Comparison of ENCODE assay signal across 18 cellular contexts in the genomic region with DNA sequence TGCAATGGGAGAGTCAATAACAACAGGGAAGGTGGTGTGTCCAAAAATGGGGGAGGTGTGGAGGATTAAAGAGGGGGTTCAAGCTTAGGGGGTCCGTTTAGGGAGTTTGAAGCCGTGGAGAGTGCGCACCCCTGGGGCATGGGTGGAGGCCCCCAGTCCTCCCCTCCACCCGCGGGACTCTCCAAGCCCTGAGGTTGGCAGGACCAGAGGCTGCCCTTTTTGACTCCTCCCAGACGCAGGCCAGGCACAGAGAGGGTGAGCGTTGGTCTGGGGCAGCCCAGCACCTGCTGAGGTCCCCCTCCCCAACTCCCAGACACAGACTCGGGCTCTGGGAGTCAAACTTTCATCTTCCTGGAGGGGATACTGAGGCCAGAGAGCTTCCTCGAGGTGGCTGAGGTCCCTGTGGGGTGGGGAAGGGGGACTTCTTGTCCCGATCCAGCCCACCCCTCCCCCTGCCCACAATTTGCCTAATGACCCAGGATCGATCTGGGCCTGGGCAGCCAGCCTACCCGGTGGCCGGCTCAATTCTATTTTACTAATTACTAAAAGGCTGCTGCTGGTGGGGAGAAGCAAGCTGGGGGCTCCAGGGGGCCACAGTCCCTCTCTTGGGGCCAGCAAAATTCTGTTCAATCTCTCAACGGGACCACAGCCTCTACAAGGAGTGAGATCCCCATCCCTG. TPM values are rescaled to one million over a fixed set of nuclear protein-coding genes. Genes with fewer than 3 reads are reported as not detected.
A peak's percentile ranks its signal among the peaks of the same experiment; 100 is the strongest.
DNase-seq lines count a peak whose midpoint lies in the region; ATAC-seq and TF ChIP-seq lines count a peak whose summit lies in the region.
"Had no signal": no experiment of that assay in that cellular context is flagged by ENCODE, and none has a peak within 500 bp of the region (broad histone marks: within the 10 kb centered on the region; RNA-seq: fewer than 3 reads in every experiment).

No MANE protein-coding gene starts in this region.

- peak overlapping the region; percentile 63 for H3K4me3 Mint-ChIP-seq in natural killer cell
- no peak overlapping the region for H3K4me3 Mint-ChIP-seq in natural killer cell treated with Interleukin-12 subunit alpha and Interleukin-12 subunit beta and Interleukin-15 and Interleukin-18, amount 100 ng/mL, for 72 hours
- H3K4me3 Mint-ChIP-seq in T-cell: peak overlapping the region in 2 of 3 donors; percentile 31 to 35
- H3K4me3 Mint-ChIP-seq: activated CD4-positive, alpha-beta memory T cell treated with anti-CD3 and anti-CD28 coated beads for 36 hours had no signal

- peak overlapping the region; percentile 22 for H3K4me3 ChIP-seq in iPS-15b (ENCODE audit: low read depth, low read length)
- H3K4me3 ChIP-seq: testis had no signal

- H3K27ac Mint-ChIP-seq in natural killer cell (no peak overlapping the region), T-cell (no peak overlapping the region)
- H3K27ac Mint-ChIP-seq in natural killer cell treated with Interleukin-12 subunit alpha and Interleukin-12 subunit beta and Interleukin-15 and Interleukin-18, amount 100 ng/mL, for 72 hours: no peak overlapping the region
- H3K27ac Mint-ChIP-seq: activated CD4-positive, alpha-beta memory T cell treated with anti-CD3 and anti-CD28 coated beads for 36 hours had no signal

- H3K27me3 ChIP-seq in iPS-15b (ENCODE audit: control insufficient read depth, insufficient read depth, low read length): peaks cover 81% of the 10 kb centered on the region

- TF ChIP-seq CTCF in natural killer cell (IDR thresholded peaks at IDR 0.05): no peak

- no peaks in the 10 kb centered on the region for H3K9me3 ChIP-seq in iPS-15b (ENCODE audit: control insufficient read depth, insufficient read depth, low read length)
- H3K9me3 ChIP-seq: esophagus muscularis mucosa, gastroesophageal sphincter, neutrophil, testis had no signal

- peaks cover 2% of the 10 kb centered on the region for H3K4me1 ChIP-seq in iPS-15b (ENCODE audit: control insufficient read depth, insufficient read depth, low read length)

- ATAC-seq in natural killer cell (no peak), T-cell (replicated peaks in 1 of 4) (no peak), left lobe of liver (no peak)
- no peak for ATAC-seq in natural killer cell treated with Interleukin-12 subunit alpha and Interleukin-12 subunit beta and Interleukin-15 and Interleukin-18, amount 100 ng/mL, for 72 hours
- ATAC-seq: gastroesophageal sphincter, left cardiac atrium had no signal

- H3K4me1 Mint-ChIP-seq in natural killer cell (peaks cover 0 to 22% of the 10 kb centered on the region in 2 donors), T-cell (peaks cover 7 to 25% (median 15%) of the 10 kb centered on the region in 3 donors)
- peaks cover 2 to 6% of the 10 kb centered on the region in 2 donors for H3K4me1 Mint-ChIP-seq in natural killer cell treated with Interleukin-12 subunit alpha and Interleukin-12 subunit beta and Interleukin-15 and Interleukin-18, amount 100 ng/mL, for 72 hours (ENCODE audit: low read depth in 2 of 2)

- H3K27me3 Mint-ChIP-seq in natural killer cell (ENCODE audit: low read depth in 2 of 2) (peaks cover 10 to 39% of the 10 kb centered on the region in 2 donors), T-cell (peaks cover 21 to 54% of the 10 kb centered on the region in 2 donors)
- H3K27me3 Mint-ChIP-seq in natural killer cell treated with Interleukin-12 subunit alpha and Interleukin-12 subunit beta and Interleukin-15 and Interleukin-18, amount 100 ng/mL, for 72 hours: peaks cover 9 to 10% of the 10 kb centered on the region in 2 donors

- no peak overlapping the region for H3K9ac ChIP-seq in iPS-15b (ENCODE audit: low read depth, low read length)

- intact Hi-C loops in natural killer cell (cut with micrococcal nuclease): no loop called here

- H3K9me3 Mint-ChIP-seq in natural killer cell (no peaks in the 10 kb centered on the region), T-cell (no peaks in the 10 kb centered on the region)
- H3K9me3 Mint-ChIP-seq in natural killer cell treated with Interleukin-12 subunit alpha and Interleukin-12 subunit beta and Interleukin-15 and Interleukin-18, amount 100 ng/mL, for 72 hours: no peaks in the 10 kb centered on the region
- H3K9me3 Mint-ChIP-seq: activated CD4-positive, alpha-beta memory T cell treated with anti-CD3 and anti-CD28 coated beads for 36 hours had no signal

- H3K36me3 Mint-ChIP-seq in natural killer cell: no peaks in the 10 kb centered on the region
- H3K36me3 Mint-ChIP-seq in natural killer cell treated with Interleukin-12 subunit alpha and Interleukin-12 subunit beta and Interleukin-15 and Interleukin-18, amount 100 ng/mL, for 72 hours: no peaks in the 10 kb centered on the region
- no peaks in the 10 kb centered on the region for H3K36me3 Mint-ChIP-seq in T-cell
- H3K36me3 Mint-ChIP-seq: activated CD4-positive, alpha-beta memory T cell treated with anti-CD3 and anti-CD28 coated beads for 36 hours had no signal

- no peaks in the 10 kb centered on the region for H3K36me3 ChIP-seq in iPS-15b (ENCODE audit: control insufficient read depth, insufficient read depth, low read length)
- H3K36me3 ChIP-seq: esophagus muscularis mucosa, gastroesophageal sphincter, neutrophil had no signal

- CTCF ChIA-PET in T-cell (lab: Charles Lee): interaction anchor here in 1 of 2 donors (0.6 kb wide), 1 partner anchor 1092 kb away, joined by 3 read pairs; no protein-coding TSS in a partner anchor

- DNase-seq in natural killer cell: no peak
- DNase-seq in natural killer cell treated with Interleukin-12 subunit alpha and Interleukin-12 subunit beta and Interleukin-15 and Interleukin-18, amount 100 ng/mL, for 72 hours (ENCODE audit: low spot score): no peak
- DNase-seq in T-cell: no peak
- no peak for DNase-seq in left lobe of liver (ENCODE audit: low spot score)
- DNase-seq in UCSD-AML1 (lab: John Stamatoyannopoulos, UW; ENCODE audit: unreplicated experiment): no peak
- no peak for DNase-seq in C1 segment of cervical spinal cord (lab: John Stamatoyannopoulos, UW)
- DNase-seq: activated CD4-positive, alpha-beta memory T cell treated with anti-CD3 and anti-CD28 coated beads for 36 hours; left cardiac atrium; NCI-H1105; NCI-H2081 treated with DMSO at 0.1 percent for 48 hours; NCI-H524 treated with DMSO at 0.1 percent for 48 hours; stimulated activated CD8-positive, alpha-beta memory T cell treated with anti-CD3 and anti-CD28 coated beads, Interleukin-4, amount 100 ng/mL, for 48 hours; testis had no signal

- POLR2A ChIA-PET in T-cell (lab: Charles Lee): no interaction called here

RNA-seq across cellular contexts. Expression of gene ONECUT3, which starts 2.8 kb away (rescaled TPM):
- total RNA-seq in natural killer cell (not detected), T-cell (under 1 TPM in 2 of 5 donors, not detected in 3; 0.03 TPM), left lobe of liver (0.03 TPM)
- total RNA-seq in natural killer cell treated with Interleukin-12 subunit alpha and Interleukin-12 subunit beta and Interleukin-15 and Interleukin-18, amount 100 ng/mL, for 72 hours: not detected
- total RNA-seq: activated CD4-positive, alpha-beta memory T cell treated with anti-CD3 and anti-CD28 coated beads for 36 hours; esophagus muscularis mucosa; HT1080; left cardiac atrium had no signal
